Comparison of ENCODE assay signal across 1 cellular context in genomic region chr16:11327277-11328171, GRCh38.
TF ChIP-seq lines count a peak whose summit lies in the region.

No MANE protein-coding gene starts in this region.

TF ChIP-seq in HepG2, 621 proteins besides CTCF, POLR2A, EP300 and RAD21:
- TF ChIP-seq HDAC6 (IDR thresholded peaks at IDR 0.05; ENCODE audit: low read depth, low read length) (no peak), RBFOX2 (IDR thresholded peaks at IDR 0.05; ENCODE audit: low read depth, low read length) (no peak), ZBTB7A (CRISPR knock-in tag; IDR thresholded peaks at IDR 0.05) (no peak), RNF219 (CRISPR knock-in tag; IDR thresholded peaks at IDR 0.05) (0 out of 2 replicates have a peak, but pooled peaks have one; percentile 74), ZNF10 (CRISPR knock-in tag; IDR thresholded peaks at IDR 0.05; ENCODE audit: borderline replicate concordance, low read depth) (no peak), PHF5A (CRISPR knock-in tag; IDR thresholded peaks at IDR 0.05; ENCODE audit: low read depth, unreplicated experiment) (no peak), NFYB (CRISPR knock-in tag; IDR thresholded peaks at IDR 0.05) (no peak), ZNF564 (CRISPR knock-in tag; IDR thresholded peaks at IDR 0.05) (no peak), ARID2 (CRISPR knock-in tag; IDR thresholded peaks at IDR 0.05; ENCODE audit: borderline replicate concordance) (no peak), ZBTB4 (CRISPR knock-in tag; IDR thresholded peaks at IDR 0.05; ENCODE audit: borderline replicate concordance) (0 out of 2 replicates have a peak, but pooled peaks have one; percentile 11), ZFP82 (CRISPR knock-in tag; IDR thresholded peaks at IDR 0.05; ENCODE audit: borderline replicate concordance) (no peak), FOXM1 (CRISPR knock-in tag; IDR thresholded peaks at IDR 0.05) (no peak)
- TF ChIP-seq, protein P1, sequence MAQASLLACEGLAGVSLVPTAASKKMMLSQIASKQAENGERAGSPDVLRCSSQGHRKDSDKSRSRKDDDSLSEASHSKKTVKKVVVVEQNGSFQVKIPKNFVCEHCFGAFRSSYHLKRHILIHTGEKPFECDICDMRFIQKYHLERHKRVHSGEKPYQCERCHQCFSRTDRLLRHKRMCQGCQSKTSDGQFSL (CRISPR knock-in tag; IDR thresholded peaks at IDR 0.05): no peak
